17 cellular contexts compared by ENCODE assay signal in the genomic region with DNA sequence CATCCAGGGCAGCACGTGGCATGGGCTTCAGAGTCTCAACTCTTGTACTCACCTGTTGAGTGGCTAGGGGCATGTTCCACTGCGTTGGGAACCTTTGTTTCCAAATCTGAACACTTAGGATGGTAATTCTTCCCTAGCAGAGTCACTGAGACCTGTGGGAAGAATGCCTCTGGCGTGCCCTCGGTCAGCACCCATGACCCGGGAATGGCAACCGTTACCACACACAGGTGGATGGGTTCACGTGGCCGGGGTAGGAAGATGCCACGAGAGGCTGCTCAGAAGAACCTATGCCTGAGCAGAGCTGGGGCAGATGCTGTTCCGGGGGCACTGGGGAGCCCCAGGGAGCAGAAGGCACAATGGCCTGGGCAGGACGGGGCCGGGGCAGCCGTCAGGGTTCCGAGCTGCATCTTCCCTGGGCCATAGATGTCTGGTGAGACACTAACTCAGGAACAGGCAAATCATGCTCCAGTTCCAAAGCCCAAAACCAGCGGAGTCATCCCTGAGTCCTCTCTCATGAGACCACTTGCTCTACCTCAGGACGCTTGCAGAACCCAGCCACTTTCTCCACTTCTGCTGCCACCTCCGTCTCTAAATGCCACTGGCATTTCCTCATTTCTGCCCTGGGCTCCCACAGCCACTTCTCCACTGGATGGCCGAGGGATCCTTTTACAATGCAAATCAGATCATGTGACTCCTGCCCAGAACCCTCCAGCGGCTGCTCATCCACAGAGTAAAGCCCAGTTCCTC. TPM values are rescaled to one million over a fixed set of nuclear protein-coding genes. Genes with fewer than 3 reads are reported as not detected.
DNase-seq lines count a peak whose midpoint lies in the region; ATAC-seq and TF ChIP-seq lines count a peak whose summit lies in the region.
"Had no signal": no experiment of that assay in that cellular context is flagged by ENCODE, and none has a peak within 500 bp of the region (broad histone marks: within the 10 kb centered on the region; RNA-seq: fewer than 3 reads in every experiment).

No MANE protein-coding gene starts in this region.

- H3K4me1 Mint-ChIP-seq in mesothelial cell of epicardium: peaks cover 4% of the 10 kb centered on the region

- no peaks in the 10 kb centered on the region for H3K9me3 ChIP-seq in left ventricle myocardium inferior (replicated peaks)
- H3K9me3 ChIP-seq in smooth muscle cell (replicated peaks; ENCODE audit: low read depth): no peaks in the 10 kb centered on the region
- H3K9me3 ChIP-seq: testis had no signal

- H3K9ac ChIP-seq in smooth muscle cell (ENCODE audit: low read depth): no peak overlapping the region

- H3K27me3 ChIP-seq in left ventricle myocardium inferior (ENCODE audit: low read depth) (no peaks in the 10 kb centered on the region), smooth muscle cell (ENCODE audit: low read depth) (no peaks in the 10 kb centered on the region)
- H3K27me3 ChIP-seq: testis had no signal

- no peaks in the 10 kb centered on the region for H3K9me3 Mint-ChIP-seq in mesothelial cell of epicardium
- H3K9me3 Mint-ChIP-seq: naive B cell had no signal

- TF ChIP-seq CTCF in left ventricle myocardium inferior (IDR thresholded peaks at IDR 0.05; ENCODE audit: borderline replicate concordance) (no peak), mesothelial cell of epicardium (IDR thresholded peaks at IDR 0.05; ENCODE audit: unreplicated experiment) (no peak), smooth muscle cell (IDR thresholded peaks at IDR 0.05; ENCODE audit: borderline replicate concordance, insufficient read depth, poor library complexity, severe bottlenecking) (no peak)

- no peak for ATAC-seq in GM21390 (IDR thresholded peaks at IDR 0.05; ENCODE audit: unreplicated experiment)
- ATAC-seq: left colon had no signal

- no peak overlapping the region for H3K4me2 ChIP-seq in smooth muscle cell

- H3K4me1 ChIP-seq in left ventricle myocardium inferior (peaks cover 79% of the 10 kb centered on the region), smooth muscle cell (ENCODE audit: low read depth) (peaks cover 21% of the 10 kb centered on the region)

- H3K36me3 Mint-ChIP-seq in mesothelial cell of epicardium: no peaks in the 10 kb centered on the region
- H3K36me3 Mint-ChIP-seq: naive B cell had no signal

- no peaks in the 10 kb centered on the region for H3K79me2 ChIP-seq in smooth muscle cell (ENCODE audit: low read depth)

- H3F3A ChIP-seq in smooth muscle cell (ENCODE audit: low read depth): no peaks in the 10 kb centered on the region

- 84% methylated on average over 19 of the region's 19 CpGs for WGBS in smooth muscle cell (ENCODE audit: low lambda C conversion rate)

- H3K27me3 Mint-ChIP-seq in mesothelial cell of epicardium (ENCODE audit: low read depth): no peaks in the 10 kb centered on the region

- H3K36me3 ChIP-seq in left ventricle myocardium inferior (peaks cover 20% of the 10 kb centered on the region), smooth muscle cell (ENCODE audit: low read depth) (no peaks in the 10 kb centered on the region)

- H4K20me1 ChIP-seq in smooth muscle cell (ENCODE audit: low read depth): no peaks in the 10 kb centered on the region

- H2AFZ ChIP-seq in smooth muscle cell (ENCODE audit: low read depth): no peak overlapping the region

- no peak overlapping the region for H3K27ac Mint-ChIP-seq in mesothelial cell of epicardium

- intact Hi-C loops in left ventricle myocardium inferior (cut with micrococcal nuclease): no loop called here

- peak; percentile 24 to 30 for DNase-seq in Kasumi-1 (lab: John Stamatoyannopoulos, UW)
- DNase-seq in NOMO-1 treated with dmso at 0.1 percent for 144 hours (lab: John Stamatoyannopoulos, UW; ENCODE audit: unreplicated experiment): peak; percentile 27
- no peak for DNase-seq in left ventricle myocardium inferior
- peak; percentile 22 for DNase-seq in retina
- DNase-seq in mesothelial cell of epicardium (ENCODE audit: low spot score in 2 of 2, unreplicated experiment in 2 of 2): no peak
- no peak for DNase-seq in T-helper 1 cell
- DNase-seq in smooth muscle cell (lab: John Stamatoyannopoulos, UW; ENCODE audit: unreplicated experiment): no peak
- DNase-seq: activated CD4-positive, alpha-beta T cell treated with anti-CD3 and anti-CD28 coated beads for 1 hour; activated naive CD4-positive, alpha-beta T cell treated with Interleukin-2 at 50 U/mL for 16 hours; hippocampal formation; left colon; naive B cell; NCI-H187 treated with DMSO at 0.1 percent for 48 hours; stimulated activated CD4-positive, alpha-beta T cell treated with anti-CD3 and anti-CD28 coated beads, Interleukin-2, amount 100 ng/mL, for 24 hours; T-helper 2 cell; testis had no signal

- H3K4me3 ChIP-seq in left ventricle myocardium inferior: no peak overlapping the region
- H3K4me3 ChIP-seq in smooth muscle cell: no peak overlapping the region
- H3K4me3 ChIP-seq: testis had no signal

- H3K27ac ChIP-seq in left ventricle myocardium inferior (replicated peaks) (peak overlapping the region; percentile 79), smooth muscle cell (ENCODE audit: low read depth) (no peak overlapping the region)
- H3K27ac ChIP-seq: testis had no signal

- no peak overlapping the region for H3K4me3 Mint-ChIP-seq in mesothelial cell of epicardium
- H3K4me3 Mint-ChIP-seq: naive B cell had no signal

RNA-seq across cellular contexts. Expression of gene FAM124A, which starts 36.6 kb away (rescaled TPM):
- total RNA-seq in left ventricle myocardium inferior (5.7 TPM), mesothelial cell of epicardium (0.66 to 0.91 TPM (median 0.78 TPM) in 3 replicates), smooth muscle cell (not detected in 2 replicates)
- polyA plus RNA-seq in smooth muscle cell: 0.06 and 0.18 TPM in 2 replicates

Comparison
In these comparisons a context has a peak if more than half of its experiments do, and no peak if none do; other contexts are left out.
1. DNase-seq: peak in Kasumi-1 (2 of 2), NOMO-1 treated with dmso at 0.1 percent for 144 hours (single experiment) and retina (single experiment); none in left ventricle myocardium inferior (single experiment), mesothelial cell of epicardium (0 of 2), T-helper 1 cell (0 of 5) and smooth muscle cell (single experiment).